ENCODE assay signal across 8 cellular contexts in genomic region chr14:75064205-75064567, GRCh38. TPM values are rescaled to one million over a fixed set of nuclear protein-coding genes. Genes with fewer than 3 reads are reported as not detected.
A peak's percentile ranks its signal among the peaks of the same experiment; 100 is the strongest.
DNase-seq lines count a peak whose midpoint lies in the region; ATAC-seq, FAIRE-seq and TF ChIP-seq lines count a peak whose summit lies in the region.

No MANE protein-coding gene starts in this region.

- H2AFZ ChIP-seq in keratinocyte (ENCODE audit: control insufficient read depth, low read length): peak overlapping the region; percentile 62

- H3K4me3 ChIP-seq in keratinocyte (ENCODE audit: control insufficient read depth in 2 of 3, extremely low read depth in 1 of 3, insufficient read depth in 2 of 3, low read depth in 1 of 3, low read length in 3 of 3) (peak overlapping the region; percentile 84 to 92 (median 86)), transverse colon (peak overlapping the region in 3 of 4 donors; percentile 74 to 96 (median 74))

- no peak for TF ChIP-seq CTCF in WTC11 (IDR thresholded peaks at IDR 0.05)
- no peak for TF ChIP-seq CTCF in keratinocyte (optimal IDR thresholded peaks at IDR 0.05 in 1 of 3, IDR thresholded peaks at IDR 0.05 in 1 of 3, conservative IDR thresholded peaks at IDR 0.05 in 1 of 3; ENCODE audit: extremely low read depth in 1 of 3, insufficient read depth in 2 of 3, low read length in 3 of 3)
- TF ChIP-seq CTCF in transverse colon (IDR thresholded peaks at IDR 0.05): no peak

- H3K4me2 ChIP-seq in keratinocyte (ENCODE audit: control insufficient read depth, extremely low read depth, insufficient read depth, low read depth, low read length): peak overlapping the region; percentile 96

- peak overlapping the region; percentile 94 for H3K27ac Mint-ChIP-seq in activated naive CD4-positive, alpha-beta T cell treated with anti-CD3 and anti-CD28 coated beads for 36 hours
- peak overlapping the region; percentile 79 for H3K27ac Mint-ChIP-seq in WTC11

- ATAC-seq in WTC11: no peak
- no peak for ATAC-seq in GM18517 (IDR thresholded peaks at IDR 0.05; ENCODE audit: unreplicated experiment)

- TF ChIP-seq EP300 in transverse colon (IDR thresholded peaks at IDR 0.05; ENCODE audit: low read depth): no peak

- intact Hi-C loops in activated naive CD4-positive, alpha-beta T cell treated with anti-CD3 and anti-CD28 coated beads for 36 hours (cut with micrococcal nuclease): loop anchor here (1.0 to 5.0 kb wide), 4 partner anchors 13 to 363 kb away; partner anchors contain the start of genes EIF2B2, JDP2 and MLH3
- intact Hi-C loops in transverse colon (cut with DNase I; ENCODE audit: low total_unique reads): no loop called here

- peaks cover 4% of the 10 kb centered on the region for H3K79me2 ChIP-seq in keratinocyte (ENCODE audit: control insufficient read depth, insufficient read depth, low read length)

- dilution Hi-C loops in keratinocyte (cut with MboI; ENCODE audit: extremely low pct_ligation_motif_present, low sequenced_read_pairs): no loop called here

- WGBS in transverse colon (ENCODE audit: low coverage in 1 of 2), 2 donors: 51 to 56% methylated on average over 4 to 8 of the region's 8 CpGs

- H3K4me1 Mint-ChIP-seq in activated naive CD4-positive, alpha-beta T cell treated with anti-CD3 and anti-CD28 coated beads for 36 hours (ENCODE audit: low read depth): peaks cover 23% of the 10 kb centered on the region
- H3K4me1 Mint-ChIP-seq in WTC11: peaks cover 12% of the 10 kb centered on the region

- H3K27me3 ChIP-seq in keratinocyte (ENCODE audit: control insufficient read depth, extremely low read depth, insufficient read depth, low read length) (no peaks in the 10 kb centered on the region), transverse colon (no peaks in the 10 kb centered on the region)

- in situ Hi-C loops in transverse colon (cut with MboI; ENCODE audit: low pct_ligation_motif_present in 1 of 4, low pct_unique_long_range_greater_than_20kb in 1 of 4, low sequenced_read_pairs in 3 of 4): no loop called here

- CTCF ChIA-PET in activated naive CD4-positive, alpha-beta T cell treated with anti-CD3 and anti-CD28 coated beads for 36 hours (lab: Charles Lee): interaction anchor here (0.6 to 2.7 kb wide), 5 partner anchors 24 to 233 kb away, joined by 3 to 14 read pairs (median 8); no protein-coding TSS in a partner anchor
- CTCF ChIA-PET in WTC11 (lab: Charles Lee): interaction anchor here (0.5 to 3.1 kb wide), 17 partner anchors 12 to 513 kb away, joined by 3 to 29 read pairs (median 5); partner anchors contain the start of genes EIF2B2 and RPS6KL1

- POLR2A ChIA-PET in WTC11 (lab: Charles Lee): interaction anchor here (0.6 to 1.5 kb wide), 2 partner anchors 16 to 230 kb away, joined by 5 read pairs; no protein-coding TSS in a partner anchor

- H3K9me1 ChIP-seq in keratinocyte (ENCODE audit: control insufficient read depth, extremely low read depth, insufficient read depth, low read length): no peaks in the 10 kb centered on the region

- H3K27me3 Mint-ChIP-seq in activated naive CD4-positive, alpha-beta T cell treated with anti-CD3 and anti-CD28 coated beads for 36 hours (ENCODE audit: low read depth): no peaks in the 10 kb centered on the region
- H3K27me3 Mint-ChIP-seq in WTC11 (ENCODE audit: low read depth): no peaks in the 10 kb centered on the region

- no peak for TF ChIP-seq POLR2A in transverse colon (IDR thresholded peaks at IDR 0.05)

- no peaks in the 10 kb centered on the region for H4K20me1 ChIP-seq in keratinocyte (ENCODE audit: control insufficient read depth, extremely low read depth, insufficient read depth, low read length)

- peaks cover 0 to 4% of the 10 kb centered on the region in 2 experiments for H3K36me3 ChIP-seq in keratinocyte (ENCODE audit: control insufficient read depth in 2 of 2, extremely low read depth in 1 of 2, insufficient read depth in 2 of 2, low read length in 2 of 2)
- no peaks in the 10 kb centered on the region for H3K36me3 ChIP-seq in transverse colon

- peak overlapping the region; percentile 86 for H3K27ac ChIP-seq in keratinocyte (ENCODE audit: control insufficient read depth, insufficient read depth, low read length)
- peak overlapping the region; percentile 79 to 89 (median 86) for H3K27ac ChIP-seq in transverse colon

- H3K9me3 ChIP-seq in keratinocyte (ENCODE audit: control insufficient read depth, low read depth, low read length) (no peaks in the 10 kb centered on the region), transverse colon (no peaks in the 10 kb centered on the region)

- no peak for DNase-seq in activated naive CD4-positive, alpha-beta T cell treated with anti-CD3 and anti-CD28 coated beads for 36 hours
- DNase-seq in activated naive CD4-positive, alpha-beta T cell treated with Interleukin-2 at 50 U/mL for 16 hours: no peak
- no peak for DNase-seq in WTC11 (ENCODE audit: low spot score)
- no peak for DNase-seq in keratinocyte (ENCODE audit: low read depth, low spot score)
- no peak for DNase-seq in transverse colon
- DNase-seq in frontal cortex (ENCODE audit: low spot score in 2 of 2): no peak
- DNase-seq in stimulated activated CD4-positive, alpha-beta T cell treated with anti-CD3 and anti-CD28 coated beads, Interleukin-4, amount 100 ng/mL, for 1 hour: no peak

- H3K4me1 ChIP-seq in keratinocyte (ENCODE audit: control insufficient read depth, extremely low read depth, insufficient read depth, low read length) (peaks cover 26% of the 10 kb centered on the region), transverse colon (peaks cover 6 to 32% (median 18%) of the 10 kb centered on the region in 4 donors)

- peak overlapping the region; percentile 84 for H3K9ac ChIP-seq in keratinocyte (ENCODE audit: control insufficient read depth, extremely low read depth, insufficient read depth, low read length)

- no peak for FAIRE-seq in keratinocyte (lab: Jason Lieb, UNC)
- no peak for FAIRE-seq in frontal cortex (lab: Jason Lieb, UNC)

- H3K36me3 Mint-ChIP-seq in activated naive CD4-positive, alpha-beta T cell treated with anti-CD3 and anti-CD28 coated beads for 36 hours (ENCODE audit: low read depth): peaks cover 24% of the 10 kb centered on the region
- H3K36me3 Mint-ChIP-seq in WTC11: peaks cover 24% of the 10 kb centered on the region

- H3K9me3 Mint-ChIP-seq in activated naive CD4-positive, alpha-beta T cell treated with anti-CD3 and anti-CD28 coated beads for 36 hours: no peaks in the 10 kb centered on the region
- peaks cover 18% of the 10 kb centered on the region for H3K9me3 Mint-ChIP-seq in WTC11

- peak overlapping the region; percentile 99 for H3K4me3 Mint-ChIP-seq in activated naive CD4-positive, alpha-beta T cell treated with anti-CD3 and anti-CD28 coated beads for 36 hours
- H3K4me3 Mint-ChIP-seq in WTC11: peak overlapping the region; percentile 96

RNA-seq across cellular contexts. Expression of gene ACYP1, which starts 0.4 kb away (rescaled TPM):
- total RNA-seq in activated naive CD4-positive, alpha-beta T cell treated with anti-CD3 and anti-CD28 coated beads for 36 hours: 10 to 100 TPM; 46.3 to 50.5 TPM
- 22.4 to 26.6 TPM (median 23.0 TPM) in 3 replicates for total RNA-seq in WTC11 (2021)
- 16.7 to 32.9 TPM (median 19.8 TPM) in 3 replicates for polyA plus RNA-seq in keratinocyte
- 7.5 TPM for polyA plus RNA-seq in keratinocyte (2011; ENCODE audit: low read depth)
- polyA plus RNA-seq in keratinocyte (2011; cell fraction: cytosol; rRNA removed): 20.2 and 21.7 TPM in 2 replicates
- 21.1 and 32.7 TPM in 2 replicates for polyA plus RNA-seq in keratinocyte (2011; cell fraction: nucleus; rRNA removed)
- 16.4 and 18.7 TPM in 2 replicates for polyA plus RNA-seq in keratinocyte (2012; ENCODE audit: low replicate concordance)
- 1.2 to 7.2 TPM in 2 of 3 replicates, not detected in the other for polyA minus RNA-seq in keratinocyte
- not detected for polyA minus RNA-seq in keratinocyte (2011; cell fraction: cytosol; rRNA and poly(A)+ RNA removed)
- polyA minus RNA-seq in keratinocyte (2011; cell fraction: nucleus; rRNA and poly(A)+ RNA removed): 2.3 and 6.7 TPM in 2 replicates
- 10 to 100 TPM in 3 of 4 donors, 1 to 10 TPM in 1; 6.6 to 36.0 (median 23.2) TPM for total RNA-seq in transverse colon
- 17.9 TPM for total RNA-seq in frontal cortex

RNA-seq across cellular contexts. Expression of gene ZC2HC1C, which starts 5.3 kb away (rescaled TPM):
- total RNA-seq in activated naive CD4-positive, alpha-beta T cell treated with anti-CD3 and anti-CD28 coated beads for 36 hours: under 1 TPM; 0.64 to 0.86 TPM
- total RNA-seq in WTC11 (2021) (1.3 to 1.8 TPM (median 1.6 TPM) in 3 replicates), transverse colon (10 to 100 TPM in 1 of 4 donors, 1 to 10 TPM in 2, not detected in 1; 7.5 to 40.0 (median 8.1) TPM), frontal cortex (2.4 TPM)
- polyA plus RNA-seq in keratinocyte: 0.23 to 0.68 TPM (median 0.32 TPM) in 3 replicates
- polyA plus RNA-seq in keratinocyte (2011; ENCODE audit: low read depth): 0.24 TPM
- polyA plus RNA-seq in keratinocyte (2011; cell fraction: cytosol; rRNA removed): 0.38 and 0.47 TPM in 2 replicates
- 0.56 and 0.96 TPM in 2 replicates for polyA plus RNA-seq in keratinocyte (2011; cell fraction: nucleus; rRNA removed)
- polyA plus RNA-seq in keratinocyte (2012; ENCODE audit: low replicate concordance): 0.32 and 0.57 TPM in 2 replicates
- polyA minus RNA-seq in keratinocyte: 1.0 to 1.1 TPM in 2 of 3 replicates, not detected in the other
- polyA minus RNA-seq in keratinocyte (2011; cell fraction: cytosol; rRNA and poly(A)+ RNA removed): not detected
- polyA minus RNA-seq in keratinocyte (2011; cell fraction: nucleus; rRNA and poly(A)+ RNA removed): 0.32 TPM in 1 of 2 replicates, not detected in the other

RNA-seq across cellular contexts. Expression of gene MLH3, which starts 12.9 kb away (rescaled TPM):
- 10 to 100 TPM; 17.3 to 18.5 TPM for total RNA-seq in activated naive CD4-positive, alpha-beta T cell treated with anti-CD3 and anti-CD28 coated beads for 36 hours
- total RNA-seq in WTC11 (2021): 16.7 to 18.3 TPM (median 18.2 TPM) in 3 replicates
- 8.8 to 13.8 TPM (median 13.0 TPM) in 3 replicates for polyA plus RNA-seq in keratinocyte
- 6.0 TPM for polyA plus RNA-seq in keratinocyte (2011; ENCODE audit: low read depth)
- 4.3 and 10.2 TPM in 2 replicates for polyA plus RNA-seq in keratinocyte (2011; cell fraction: cytosol; rRNA removed)
- polyA plus RNA-seq in keratinocyte (2011; cell fraction: nucleus; rRNA removed): 24.2 and 25.3 TPM in 2 replicates
- polyA plus RNA-seq in keratinocyte (2012; ENCODE audit: low replicate concordance): 6.8 and 9.0 TPM in 2 replicates
- polyA minus RNA-seq in keratinocyte: 11.0 to 25.6 TPM (median 12.0 TPM) in 3 replicates
- 3.3 TPM for polyA minus RNA-seq in keratinocyte (2011; cell fraction: cytosol; rRNA and poly(A)+ RNA removed)
- polyA minus RNA-seq in keratinocyte (2011; cell fraction: nucleus; rRNA and poly(A)+ RNA removed): 12.9 and 23.2 TPM in 2 replicates
- 10 to 100 TPM; 24.5 to 58.3 (median 42.5) TPM for total RNA-seq in transverse colon
- total RNA-seq in frontal cortex: 79.1 TPM
